1 cellular context compared by ENCODE assay signal in the genomic region with DNA sequence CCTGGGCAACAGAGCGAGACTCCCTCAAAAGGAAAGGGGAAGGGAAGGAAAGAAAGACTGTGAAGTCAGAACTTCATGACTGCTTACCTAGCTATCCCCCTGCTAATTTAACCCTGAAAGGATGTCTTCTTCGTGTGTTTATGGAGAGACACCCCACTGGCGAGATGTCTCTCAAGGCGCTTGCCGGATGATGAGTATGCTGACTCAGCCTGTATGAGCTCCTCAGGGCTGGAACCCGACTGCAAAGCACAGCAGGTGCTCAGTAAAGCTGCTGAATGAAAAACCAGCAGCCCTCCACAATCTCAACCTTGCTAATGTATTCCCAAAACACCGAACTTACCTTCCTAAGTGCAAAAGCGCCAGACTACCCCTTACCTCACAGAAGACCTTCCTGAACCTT.
TF ChIP-seq lines count a peak whose summit lies in the region.

No MANE protein-coding gene starts in this region.

TF ChIP-seq in GM12878, 131 proteins besides CTCF, POLR2A, EP300 and RAD21 (continued from another document):
- TF ChIP-seq TCF12 (IDR thresholded peaks at IDR 0.05; ENCODE audit: low read depth, low read length) (no peak), ZNF217 (IDR thresholded peaks at IDR 0.05) (no peak)
